ENCODE assay signal across 16 cellular contexts in genomic region chr6:128479048-128479666, GRCh38. TPM values are rescaled to one million over a fixed set of nuclear protein-coding genes. Genes with fewer than 3 reads are reported as not detected.
DNase-seq lines count a peak whose midpoint lies in the region; ATAC-seq and TF ChIP-seq lines count a peak whose summit lies in the region.
"Had no signal": no experiment of that assay in that cellular context is flagged by ENCODE, and none has a peak within 500 bp of the region (broad histone marks: within the 10 kb centered on the region; RNA-seq: fewer than 3 reads in every experiment).

No MANE protein-coding gene starts in this region.

- H3K4me3 ChIP-seq in OCI-LY3 (ENCODE audit: low read length) (no peak overlapping the region), esophagus squamous epithelium (peak overlapping the region in 3 of 4 donors; percentile 17 to 56 (median 26)), stomach smooth muscle (ENCODE audit: low read length in 2 of 2) (peak overlapping the region; percentile 36 to 51)

- H3K4me1 ChIP-seq in OCI-LY3 (ENCODE audit: low read length): peaks cover 5% of the 10 kb centered on the region
- peaks cover 0 to 20% (median 5%) of the 10 kb centered on the region in 3 donors for H3K4me1 ChIP-seq in esophagus squamous epithelium
- peaks cover 5% of the 10 kb centered on the region for H3K4me1 ChIP-seq in stomach smooth muscle (ENCODE audit: control insufficient read depth, insufficient read depth, low read length)

- no peak overlapping the region for H3K27ac ChIP-seq in OCI-LY3 (ENCODE audit: low read length)
- H3K27ac ChIP-seq in esophagus squamous epithelium: peak overlapping the region in 2 of 4 donors; percentile 32 to 36
- no peak overlapping the region for H3K27ac ChIP-seq in stomach smooth muscle (ENCODE audit: low read length)

- peak overlapping the region; percentile 62 for H3K4me3 Mint-ChIP-seq in activated CD4-positive, alpha-beta T cell treated with anti-CD3 and anti-CD28 coated beads, Interleukin-2, amount 10 ng/mL, durations not matched to agents 7 days and 5 days
- H3K4me3 Mint-ChIP-seq in activated CD4-positive, alpha-beta T cell treated with anti-CD3 and anti-CD28 coated beads for 36 hours: no peak overlapping the region

- H3K9ac ChIP-seq in OCI-LY3 (ENCODE audit: low read length) (no peak overlapping the region), stomach smooth muscle (ENCODE audit: low read length in 2 of 2) (no peak overlapping the region)

- no peak for ATAC-seq in activated CD4-positive, alpha-beta T cell treated with anti-CD3 and anti-CD28 coated beads for 36 hours
- no peak for ATAC-seq in HG02938 (IDR thresholded peaks at IDR 0.05; ENCODE audit: unreplicated experiment)
- ATAC-seq: activated naive CD4-positive, alpha-beta T cell treated with anti-CD3 and anti-CD28 coated beads, Interleukin-2, amount 50 U/mL, for 72 hours had no signal

- no peak for DNase-seq in activated CD4-positive, alpha-beta T cell treated with anti-CD3 and anti-CD28 coated beads, Interleukin-2, amount 10 ng/mL, durations not matched to agents 7 days and 5 days
- DNase-seq in activated CD4-positive, alpha-beta T cell treated with anti-CD3 and anti-CD28 coated beads for 36 hours: no peak
- DNase-seq in esophagus squamous epithelium (lab: John Stamatoyannopoulos, UW) (no peak), GM19238 (ENCODE audit: insufficient read length, low spot score) (no peak), kidney glomerular epithelial cell (lab: John Stamatoyannopoulos, UW) (no peak)
- DNase-seq: activated CD4-positive, CD25-positive, alpha-beta regulatory T cell; dermis blood vessel endothelial cell; MV-4-11; NCI-H510A; posterior cingulate gyrus; SHP77; stimulated activated CD4-positive, alpha-beta T cell treated with anti-CD3 and anti-CD28 coated beads, Interleukin-4, amount 100 ng/mL, for 24 hours had no signal

- H3K27ac Mint-ChIP-seq in activated CD4-positive, alpha-beta T cell treated with anti-CD3 and anti-CD28 coated beads, Interleukin-2, amount 10 ng/mL, durations not matched to agents 7 days and 5 days: peak overlapping the region; percentile 68
- no peak overlapping the region for H3K27ac Mint-ChIP-seq in activated CD4-positive, alpha-beta T cell treated with anti-CD3 and anti-CD28 coated beads for 36 hours

- H3K36me3 ChIP-seq in OCI-LY3 (replicated peaks; ENCODE audit: low read depth, low read length): no peaks in the 10 kb centered on the region
- no peaks in the 10 kb centered on the region for H3K36me3 ChIP-seq in esophagus squamous epithelium
- no peaks in the 10 kb centered on the region for H3K36me3 ChIP-seq in stomach smooth muscle (ENCODE audit: control insufficient read depth in 2 of 2, insufficient read depth in 2 of 2, low read length in 2 of 2)

- H3K9me3 Mint-ChIP-seq in activated CD4-positive, alpha-beta T cell treated with anti-CD3 and anti-CD28 coated beads, Interleukin-2, amount 10 ng/mL, durations not matched to agents 7 days and 5 days: no peaks in the 10 kb centered on the region
- H3K9me3 Mint-ChIP-seq in activated CD4-positive, alpha-beta T cell treated with anti-CD3 and anti-CD28 coated beads for 36 hours (ENCODE audit: low read depth): no peaks in the 10 kb centered on the region

- no peaks in the 10 kb centered on the region for H3K9me3 ChIP-seq in OCI-LY3 (ENCODE audit: insufficient read depth, low read length)
- no peaks in the 10 kb centered on the region for H3K9me3 ChIP-seq in esophagus squamous epithelium
- H3K9me3 ChIP-seq in stomach smooth muscle (ENCODE audit: control insufficient read depth in 2 of 2, low read length in 2 of 2): no peaks in the 10 kb centered on the region

- POLR2A ChIA-PET in activated CD4-positive, alpha-beta T cell treated with anti-CD3 and anti-CD28 coated beads, Interleukin-2, amount 10 ng/mL, durations not matched to agents 7 days and 5 days (lab: Charles Lee): no interaction called here
- POLR2A ChIA-PET in activated CD4-positive, alpha-beta T cell treated with anti-CD3 and anti-CD28 coated beads for 36 hours (lab: Charles Lee): no interaction called here

- no peaks in the 10 kb centered on the region for H3K79me2 ChIP-seq in OCI-LY3 (ENCODE audit: low read length)

- H2AFZ ChIP-seq in OCI-LY3 (ENCODE audit: low read depth, low read length): peak overlapping the region; percentile 90; the same call in 1 of the 2 replicates

- H3K36me3 Mint-ChIP-seq in activated CD4-positive, alpha-beta T cell treated with anti-CD3 and anti-CD28 coated beads, Interleukin-2, amount 10 ng/mL, durations not matched to agents 7 days and 5 days (ENCODE audit: low read depth): no peaks in the 10 kb centered on the region
- H3K36me3 Mint-ChIP-seq in activated CD4-positive, alpha-beta T cell treated with anti-CD3 and anti-CD28 coated beads for 36 hours (ENCODE audit: low read depth): no peaks in the 10 kb centered on the region
- H3K36me3 Mint-ChIP-seq: activated naive CD4-positive, alpha-beta T cell treated with anti-CD3 and anti-CD28 coated beads, Interleukin-2, amount 50 U/mL, for 72 hours had no signal

- peaks cover 3% of the 10 kb centered on the region for H3K27me3 Mint-ChIP-seq in activated CD4-positive, alpha-beta T cell treated with anti-CD3 and anti-CD28 coated beads, Interleukin-2, amount 10 ng/mL, durations not matched to agents 7 days and 5 days
- no peaks in the 10 kb centered on the region for H3K27me3 Mint-ChIP-seq in activated CD4-positive, alpha-beta T cell treated with anti-CD3 and anti-CD28 coated beads for 36 hours

- no peak for TF ChIP-seq POLR2A in esophagus squamous epithelium (IDR thresholded peaks at IDR 0.05)

- no peaks in the 10 kb centered on the region for H4K20me1 ChIP-seq in OCI-LY3 (ENCODE audit: insufficient read depth, low read length)

- 96% methylated on average over 2 of the region's 2 CpGs for WGBS in esophagus squamous epithelium, 2 donors

- CTCF ChIA-PET in activated CD4-positive, alpha-beta T cell treated with anti-CD3 and anti-CD28 coated beads, Interleukin-2, amount 10 ng/mL, durations not matched to agents 7 days and 5 days (lab: Charles Lee): interaction anchor here (1.6 kb wide), 1 partner anchor 53 kb away, joined by 3 read pairs; no protein-coding TSS in a partner anchor
- CTCF ChIA-PET in activated CD4-positive, alpha-beta T cell treated with anti-CD3 and anti-CD28 coated beads for 36 hours (lab: Charles Lee): no interaction called here

- no peak for TF ChIP-seq CTCF in OCI-LY3 (IDR thresholded peaks at IDR 0.05; ENCODE audit: low read depth, low read length)
- no peak for TF ChIP-seq CTCF in esophagus squamous epithelium (IDR thresholded peaks at IDR 0.05)

- no peak overlapping the region for H3K4me2 ChIP-seq in OCI-LY3 (ENCODE audit: low read length)

- intact Hi-C loops in activated CD4-positive, alpha-beta T cell treated with anti-CD3 and anti-CD28 coated beads for 36 hours (cut with DNase I, micrococcal nuclease): no loop called here
- intact Hi-C loops in esophagus squamous epithelium (cut with DNase I): no loop called here

- H3K27me3 ChIP-seq in OCI-LY3 (ENCODE audit: low read depth, low read length) (no peaks in the 10 kb centered on the region), esophagus squamous epithelium (no peaks in the 10 kb centered on the region), stomach smooth muscle (ENCODE audit: control insufficient read depth in 1 of 2, insufficient read depth in 2 of 2, low read length in 2 of 2) (no peaks in the 10 kb centered on the region)

- H3K4me1 Mint-ChIP-seq in activated CD4-positive, alpha-beta T cell treated with anti-CD3 and anti-CD28 coated beads, Interleukin-2, amount 10 ng/mL, durations not matched to agents 7 days and 5 days: peaks cover 10% of the 10 kb centered on the region
- H3K4me1 Mint-ChIP-seq in activated CD4-positive, alpha-beta T cell treated with anti-CD3 and anti-CD28 coated beads for 36 hours: peaks cover 10% of the 10 kb centered on the region

RNA-seq across cellular contexts. Expression of gene PTPRK, which starts 41.2 kb away (rescaled TPM):
- total RNA-seq in activated CD4-positive, alpha-beta T cell treated with anti-CD3 and anti-CD28 coated beads, Interleukin-2, amount 10 ng/mL, durations not matched to agents 7 days and 5 days: 1 to 10 TPM; 1.7 to 2.5 TPM
- 1 to 10 TPM; 4.1 to 5.0 TPM for total RNA-seq in activated CD4-positive, alpha-beta T cell treated with anti-CD3 and anti-CD28 coated beads for 36 hours
- total RNA-seq in esophagus squamous epithelium: 10 to 100 TPM; 10.3 to 36.0 (median 20.5) TPM
